ENCODE assay signal across 7 cellular contexts in genomic region chr14:38663382-38663781, GRCh38.
"Had no signal": no experiment of that assay in that cellular context is flagged by ENCODE, and none has a peak within 500 bp of the region (broad histone marks: within the 10 kb centered on the region; RNA-seq: fewer than 3 reads in every experiment).

No MANE protein-coding gene starts in this region.

- H3K27ac ChIP-seq: GM23248, KMS-11 had no signal

- FAIRE-seq: HTR-8/SVneo had no signal

- DNase-seq: GM23248, GOT3, H9, HCEC 1CT, KBM-7 had no signal

- H2AFZ ChIP-seq: GM23248 had no signal

- H3K4me2 ChIP-seq: KMS-11 had no signal

- H3K9ac ChIP-seq: GM23248, KMS-11 had no signal

- H3K4me3 ChIP-seq: GM23248 had no signal
